Comparison of ENCODE assay signal across 13 cellular contexts in the genomic region with DNA sequence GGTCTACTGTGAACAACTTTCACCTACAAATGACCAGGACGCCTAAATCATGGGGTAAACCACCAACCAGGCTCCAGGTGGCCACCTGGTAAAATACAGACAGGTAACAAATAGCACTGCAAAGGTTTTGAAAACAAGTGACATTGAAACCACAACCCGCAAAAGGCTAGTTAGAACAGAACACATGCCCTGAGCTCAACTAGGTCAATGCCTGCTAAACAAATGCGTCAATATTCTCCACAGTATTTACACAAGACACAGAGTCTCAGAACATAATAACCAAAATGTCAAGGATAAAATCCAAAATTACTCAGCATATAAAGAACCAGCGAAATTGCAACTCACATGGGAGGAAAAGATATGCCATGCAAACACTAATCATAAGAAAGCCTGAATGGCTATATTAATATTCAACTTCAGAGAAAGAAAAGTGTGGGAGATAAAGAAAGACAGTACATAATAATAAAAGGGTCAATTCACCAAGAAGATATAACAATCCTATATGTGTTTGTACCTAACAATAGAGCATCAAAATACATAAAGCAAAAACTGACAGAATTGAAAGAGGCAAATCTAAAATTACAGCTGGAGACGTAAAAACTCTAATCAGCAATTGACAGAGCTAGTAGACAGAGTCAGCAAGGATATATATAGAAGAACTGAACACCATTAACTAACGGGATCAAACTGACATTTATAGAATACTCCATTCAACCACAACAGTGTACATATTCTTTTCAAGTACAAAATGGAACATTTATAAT. TPM values are rescaled to one million over a fixed set of nuclear protein-coding genes. Genes with fewer than 3 reads are reported as not detected.
DNase-seq lines count a peak whose midpoint lies in the region; ATAC-seq, FAIRE-seq and TF ChIP-seq lines count a peak whose summit lies in the region.
"Had no signal": no experiment of that assay in that cellular context is flagged by ENCODE, and none has a peak within 500 bp of the region (broad histone marks: within the 10 kb centered on the region; RNA-seq: fewer than 3 reads in every experiment).

No MANE protein-coding gene starts in this region.

- H3K4me3 ChIP-seq in fibroblast of lung (replicated peaks in 1 of 4; ENCODE audit: control extremely low read depth in 1 of 4, insufficient read depth in 1 of 4, low read depth in 3 of 4, low read length in 4 of 4), result peak overlapping the region in 1 of 4 experiments; percentile 25

- peaks cover 3% of the 10 kb centered on the region for H3K36me3 Mint-ChIP-seq in neural crest cell (ENCODE audit: low read depth)
- H3K36me3 Mint-ChIP-seq in activated CD4-positive, alpha-beta memory T cell treated with anti-CD3 and anti-CD28 coated beads for 36 hours, result peaks cover 27% of the 10 kb centered on the region

- FAIRE-seq in urothelium cell line (lab: Jason Lieb, UNC), result peak; percentile 77

- intact Hi-C loops in activated CD4-positive, alpha-beta memory T cell treated with anti-CD3 and anti-CD28 coated beads for 36 hours (cut with micrococcal nuclease), result no loop called here

- no peak overlapping the region for H3K4me3 Mint-ChIP-seq in neural crest cell
- no peak overlapping the region for H3K4me3 Mint-ChIP-seq in activated CD4-positive, alpha-beta memory T cell treated with anti-CD3 and anti-CD28 coated beads for 36 hours

- no peaks in the 10 kb centered on the region for H3K27me3 Mint-ChIP-seq in neural crest cell (ENCODE audit: low read depth)
- no peaks in the 10 kb centered on the region for H3K27me3 Mint-ChIP-seq in activated CD4-positive, alpha-beta memory T cell treated with anti-CD3 and anti-CD28 coated beads for 36 hours

- H3K9me3 ChIP-seq in fibroblast of lung (ENCODE audit: control insufficient read depth, insufficient read depth, low read depth, low read length), result no peaks in the 10 kb centered on the region

- TF ChIP-seq CTCF in fibroblast of lung (conservative IDR thresholded peaks at IDR 0.05 in 1 of 2, IDR thresholded peaks at IDR 0.05 in 1 of 2; ENCODE audit: low read depth in 1 of 2, low read length in 2 of 2) (no peak), neural crest cell (conservative IDR thresholded peaks at IDR 0.05) (no peak)

- H3K27me3 ChIP-seq in fibroblast of lung (ENCODE audit: control insufficient read depth, insufficient read depth, low read length), result no peaks in the 10 kb centered on the region

- POLR2A ChIA-PET in activated CD4-positive, alpha-beta memory T cell treated with anti-CD3 and anti-CD28 coated beads for 36 hours (lab: Charles Lee), result no interaction called here

- no peak for ATAC-seq in GM21381 (IDR thresholded peaks at IDR 0.05; ENCODE audit: unreplicated experiment)

- H3K9me3 Mint-ChIP-seq in neural crest cell, result peaks cover 2% of the 10 kb centered on the region
- peaks cover 29% of the 10 kb centered on the region for H3K9me3 Mint-ChIP-seq in activated CD4-positive, alpha-beta memory T cell treated with anti-CD3 and anti-CD28 coated beads for 36 hours

- peak overlapping the region; percentile 51 for H3K27ac ChIP-seq in fibroblast of lung (ENCODE audit: insufficient read depth, low read length)

- peaks cover 10% of the 10 kb centered on the region for H3K4me1 ChIP-seq in fibroblast of lung (ENCODE audit: control insufficient read depth, extremely low read depth, insufficient read depth, low read length)

- peaks cover 88% of the 10 kb centered on the region for H3K79me2 ChIP-seq in fibroblast of lung (ENCODE audit: control insufficient read depth, insufficient read depth, low read length)

- peak overlapping the region; percentile 42 for H3K4me2 ChIP-seq in fibroblast of lung (ENCODE audit: extremely low read depth, insufficient read depth, low read length)

- peak; percentile 9 for DNase-seq in NCI-H2171 treated with DMSO at 0.1 percent for 48 hours (lab: John Stamatoyannopoulos, UW)
- no peak for DNase-seq in NCI-H2171 (lab: John Stamatoyannopoulos, UW)
- DNase-seq in fibroblast of lung (ENCODE audit: low read depth in 2 of 2), result peak in 1 of 2 donors; percentile 71
- DNase-seq in neural crest cell (ENCODE audit: low read depth, low spot score), result no peak
- DNase-seq in urothelium cell line (ENCODE audit: low spot score), result no peak
- no peak for DNase-seq in activated CD4-positive, alpha-beta memory T cell treated with anti-CD3 and anti-CD28 coated beads for 36 hours
- DNase-seq in NOMO-1 (lab: John Stamatoyannopoulos, UW; ENCODE audit: unreplicated experiment in 2 of 2), result no peak
- DNase-seq: DMS 273 treated with DMSO at 0.1 percent for 48 hours; effector CD4-positive, alpha-beta T cell; NCI-H187; SHP77 treated with DMSO at 0.1 percent for 48 hours; stimulated activated CD4-positive, alpha-beta T cell treated with anti-CD3 and anti-CD28 coated beads, Interleukin-4, amount 100 ng/mL, for 4 hours had no signal

- no peak overlapping the region for H2AFZ ChIP-seq in fibroblast of lung (ENCODE audit: low read length)

- peaks cover 63% of the 10 kb centered on the region for H3K4me1 Mint-ChIP-seq in neural crest cell
- peaks cover 46% of the 10 kb centered on the region for H3K4me1 Mint-ChIP-seq in activated CD4-positive, alpha-beta memory T cell treated with anti-CD3 and anti-CD28 coated beads for 36 hours (ENCODE audit: low read depth)

- H3K27ac Mint-ChIP-seq in neural crest cell (ENCODE audit: unreplicated experiment), result peak overlapping the region; percentile 7
- H3K27ac Mint-ChIP-seq in activated CD4-positive, alpha-beta memory T cell treated with anti-CD3 and anti-CD28 coated beads for 36 hours, result no peak overlapping the region

- no peaks in the 10 kb centered on the region for H4K20me1 ChIP-seq in fibroblast of lung (ENCODE audit: control insufficient read depth, extremely low read depth, insufficient read depth, low read length)

- H3K9ac ChIP-seq in fibroblast of lung (ENCODE audit: insufficient read depth, low read length), result no peak overlapping the region

- H3K36me3 ChIP-seq in fibroblast of lung (ENCODE audit: control insufficient read depth, insufficient read depth, low read length), result no peaks in the 10 kb centered on the region

- CTCF ChIA-PET in activated CD4-positive, alpha-beta memory T cell treated with anti-CD3 and anti-CD28 coated beads for 36 hours (lab: Charles Lee), result no interaction called here

RNA-seq across cellular contexts. Expression of a gene that starts 47.6 kb away (rescaled TPM):
- total RNA-seq in fibroblast of lung (13.1 and 18.7 TPM in 2 replicates), neural crest cell (24.5 and 24.6 TPM in 2 replicates)
- 15.9 and 17.2 TPM in 2 replicates for polyA plus RNA-seq in fibroblast of lung
- 12.2 and 15.4 TPM in 2 replicates for polyA plus RNA-seq in fibroblast of lung (2012)
- polyA minus RNA-seq in fibroblast of lung (ENCODE audit: low replicate concordance), result 15.4 and 17.3 TPM in 2 replicates
- 10 to 100 TPM; 14.0 to 16.2 TPM for total RNA-seq in activated CD4-positive, alpha-beta memory T cell treated with anti-CD3 and anti-CD28 coated beads for 36 hours
